Comparison of ENCODE assay signal across 1 cellular context in genomic region chr1:9275567-9276034, GRCh38.
TF ChIP-seq lines count a peak whose summit lies in the region.

No MANE protein-coding gene starts in this region.

TF ChIP-seq in HepG2, 621 proteins besides CTCF, POLR2A, EP300 and RAD21 (continued from another document):
- TF ChIP-seq AKAP8 (CRISPR knock-in tag; IDR thresholded peaks at IDR 0.05) (no peak), RFX5 (IDR thresholded peaks at IDR 0.05; ENCODE audit: low read depth, low read length) (peak; percentile 88), ZNF431 (CRISPR knock-in tag; IDR thresholded peaks at IDR 0.05; ENCODE audit: borderline replicate concordance, low read depth) (no peak), ZNF296 (CRISPR knock-in tag; conservative IDR thresholded peaks at IDR 0.05) (no peak), EED (CRISPR knock-in tag; IDR thresholded peaks at IDR 0.05) (no peak), MXI1 (IDR thresholded peaks at IDR 0.05; ENCODE audit: borderline replicate concordance, low read depth, low read length) (peak; percentile 7; the same call in 1 of the 3 replicates)
- TF ChIP-seq, protein P1, sequence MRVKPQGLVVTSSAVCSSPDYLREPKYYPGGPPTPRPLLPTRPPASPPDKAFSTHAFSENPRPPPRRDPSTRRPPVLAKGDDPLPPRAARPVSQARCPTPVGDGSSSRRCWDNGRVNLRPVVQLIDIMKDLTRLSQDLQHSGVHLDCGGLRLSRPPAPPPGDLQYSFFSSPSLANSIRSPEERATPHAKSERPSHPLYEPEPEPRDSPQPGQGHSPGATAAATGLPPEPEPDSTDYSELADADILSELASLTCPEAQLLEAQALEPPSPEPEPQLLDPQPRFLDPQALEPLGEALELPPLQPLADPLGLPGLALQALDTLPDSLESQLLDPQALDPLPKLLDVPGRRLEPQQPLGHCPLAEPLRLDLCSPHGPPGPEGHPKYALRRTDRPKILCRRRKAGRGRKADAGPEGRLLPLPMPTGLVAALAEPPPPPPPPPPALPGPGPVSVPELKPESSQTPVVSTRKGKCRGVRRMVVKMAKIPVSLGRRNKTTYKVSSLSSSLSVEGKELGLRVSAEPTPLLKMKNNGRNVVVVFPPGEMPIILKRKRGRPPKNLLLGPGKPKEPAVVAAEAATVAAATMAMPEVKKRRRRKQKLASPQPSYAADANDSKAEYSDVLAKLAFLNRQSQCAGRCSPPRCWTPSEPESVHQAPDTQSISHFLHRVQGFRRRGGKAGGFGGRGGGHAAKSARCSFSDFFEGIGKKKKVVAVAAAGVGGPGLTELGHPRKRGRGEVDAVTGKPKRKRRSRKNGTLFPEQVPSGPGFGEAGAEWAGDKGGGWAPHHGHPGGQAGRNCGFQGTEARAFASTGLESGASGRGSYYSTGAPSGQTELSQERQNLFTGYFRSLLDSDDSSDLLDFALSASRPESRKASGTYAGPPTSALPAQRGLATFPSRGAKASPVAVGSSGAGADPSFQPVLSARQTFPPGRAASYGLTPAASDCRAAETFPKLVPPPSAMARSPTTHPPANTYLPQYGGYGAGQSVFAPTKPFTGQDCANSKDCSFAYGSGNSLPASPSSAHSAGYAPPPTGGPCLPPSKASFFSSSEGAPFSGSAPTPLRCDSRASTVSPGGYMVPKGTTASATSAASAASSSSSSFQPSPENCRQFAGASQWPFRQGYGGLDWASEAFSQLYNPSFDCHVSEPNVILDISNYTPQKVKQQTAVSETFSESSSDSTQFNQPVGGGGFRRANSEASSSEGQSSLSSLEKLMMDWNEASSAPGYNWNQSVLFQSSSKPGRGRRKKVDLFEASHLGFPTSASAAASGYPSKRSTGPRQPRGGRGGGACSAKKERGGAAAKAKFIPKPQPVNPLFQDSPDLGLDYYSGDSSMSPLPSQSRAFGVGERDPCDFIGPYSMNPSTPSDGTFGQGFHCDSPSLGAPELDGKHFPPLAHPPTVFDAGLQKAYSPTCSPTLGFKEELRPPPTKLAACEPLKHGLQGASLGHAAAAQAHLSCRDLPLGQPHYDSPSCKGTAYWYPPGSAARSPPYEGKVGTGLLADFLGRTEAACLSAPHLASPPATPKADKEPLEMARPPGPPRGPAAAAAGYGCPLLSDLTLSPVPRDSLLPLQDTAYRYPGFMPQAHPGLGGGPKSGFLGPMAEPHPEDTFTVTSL (CRISPR knock-in tag; IDR thresholded peaks at IDR 0.05; ENCODE audit: borderline replicate concordance), result no peak
- TF ChIP-seq, protein P2, sequence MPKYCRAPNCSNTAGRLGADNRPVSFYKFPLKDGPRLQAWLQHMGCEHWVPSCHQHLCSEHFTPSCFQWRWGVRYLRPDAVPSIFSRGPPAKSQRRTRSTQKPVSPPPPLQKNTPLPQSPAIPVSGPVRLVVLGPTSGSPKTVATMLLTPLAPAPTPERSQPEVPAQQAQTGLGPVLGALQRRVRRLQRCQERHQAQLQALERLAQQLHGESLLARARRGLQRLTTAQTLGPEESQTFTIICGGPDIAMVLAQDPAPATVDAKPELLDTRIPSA (CRISPR knock-in tag; IDR thresholded peaks at IDR 0.05; ENCODE audit: borderline replicate concordance), result no peak
- TF ChIP-seq, protein P3, sequence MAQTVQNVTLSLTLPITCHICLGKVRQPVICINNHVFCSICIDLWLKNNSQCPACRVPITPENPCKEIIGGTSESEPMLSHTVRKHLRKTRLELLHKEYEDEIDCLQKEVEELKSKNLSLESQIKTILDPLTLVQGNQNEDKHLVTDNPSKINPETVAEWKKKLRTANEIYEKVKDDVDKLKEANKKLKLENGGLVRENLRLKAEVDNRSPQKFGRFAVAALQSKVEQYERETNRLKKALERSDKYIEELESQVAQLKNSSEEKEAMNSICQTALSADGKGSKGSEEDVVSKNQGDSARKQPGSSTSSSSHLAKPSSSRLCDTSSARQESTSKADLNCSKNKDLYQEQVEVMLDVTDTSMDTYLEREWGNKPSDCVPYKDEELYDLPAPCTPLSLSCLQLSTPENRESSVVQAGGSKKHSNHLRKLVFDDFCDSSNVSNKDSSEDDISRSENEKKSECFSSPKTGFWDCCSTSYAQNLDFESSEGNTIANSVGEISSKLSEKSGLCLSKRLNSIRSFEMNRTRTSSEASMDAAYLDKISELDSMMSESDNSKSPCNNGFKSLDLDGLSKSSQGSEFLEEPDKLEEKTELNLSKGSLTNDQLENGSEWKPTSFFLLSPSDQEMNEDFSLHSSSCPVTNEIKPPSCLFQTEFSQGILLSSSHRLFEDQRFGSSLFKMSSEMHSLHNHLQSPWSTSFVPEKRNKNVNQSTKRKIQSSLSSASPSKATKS (CRISPR knock-in tag; IDR thresholded peaks at IDR 0.05), result no peak
